Comparison of ENCODE assay signal across 8 cellular contexts in the genomic region with DNA sequence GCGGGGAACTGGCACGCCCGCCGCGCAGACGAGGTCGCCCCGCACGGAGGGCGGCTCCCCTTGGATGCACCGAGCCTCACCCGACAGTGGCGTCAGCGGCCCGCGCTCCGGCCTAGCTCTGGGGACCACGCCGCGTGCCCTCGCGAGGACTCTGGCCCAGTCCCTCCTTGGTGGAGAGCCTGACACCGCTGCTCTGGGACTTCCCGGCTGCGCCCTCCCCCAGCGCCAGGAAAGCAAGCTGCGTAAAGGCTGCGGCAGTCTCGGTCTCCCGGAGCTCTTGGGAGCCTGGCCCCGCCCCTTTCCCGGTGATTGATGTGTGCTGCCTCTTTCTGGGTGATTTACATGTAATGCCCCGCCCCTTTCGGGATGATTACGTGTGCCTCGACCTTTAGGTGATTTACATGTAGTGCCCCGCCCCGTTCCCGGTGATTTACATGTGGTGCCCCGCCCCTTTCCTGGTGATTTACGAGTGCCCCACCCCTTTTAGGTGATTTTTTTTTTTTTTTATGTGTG. TPM values are rescaled to one million over a fixed set of nuclear protein-coding genes. Genes with fewer than 3 reads are reported as not detected.
DNase-seq lines count a peak whose midpoint lies in the region; ATAC-seq and TF ChIP-seq lines count a peak whose summit lies in the region.

A gene (minus strand): TSS at position 248 of the 513 bp plus-strand sequence. CDS start 252 bp downstream, outside the sequence.

- ATAC-seq in HG03378 (IDR thresholded peaks at IDR 0.05; ENCODE audit: unreplicated experiment) (peak; percentile 53), left lobe of liver (peak; percentile 74)

- TF ChIP-seq POLR2A in GM19193 (IDR thresholded peaks at IDR 0.05; ENCODE audit: extremely low read depth, insufficient read depth, insufficient read length), result peak; percentile 78

- DNase-seq in AG20443 (ENCODE audit: low spot score), result peak; percentile 91
- peak; percentile 11 for DNase-seq in NCI-H524 treated with DMSO at 0.1 percent for 48 hours (lab: John Stamatoyannopoulos, UW)
- DNase-seq in activated CD4-positive, alpha-beta T cell treated with anti-CD3 and anti-CD28 coated beads, Interleukin-2, amount 50 U/mL, for 1 hour, result peak; percentile 91
- DNase-seq in dedifferentiated amniotic fluid mesenchymal stem cell (ENCODE audit: extremely low spot score), result peak; percentile 98
- DNase-seq in left lobe of liver (ENCODE audit: low spot score), result peak; percentile 98
- DNase-seq in stimulated activated CD4-positive, alpha-beta T cell treated with anti-CD3 and anti-CD28 coated beads, Interleukin-2, amount 100 ng/mL, for 24 hours, result peak; percentile 97 to 98

RNA-seq across cellular contexts. Expression of the gene that starts here (rescaled TPM):
- total RNA-seq in left lobe of liver, result 2.2 TPM

Comparison
In these comparisons a context has a peak if more than half of its experiments do, and no peak if none do; other contexts are left out.
1. Peak in every context shown above with its lines: DNase-seq and ATAC-seq.
2. DNase-seq: peak in every context shown above with its lines; median percentile 98 in dedifferentiated amniotic fluid mesenchymal stem cell; 98 in left lobe of liver; 98 in stimulated activated CD4-positive, alpha-beta T cell treated with anti-CD3 and anti-CD28 coated beads, Interleukin-2, amount 100 ng/mL, for 24 hours; 91 in AG20443; 91 in activated CD4-positive, alpha-beta T cell treated with anti-CD3 and anti-CD28 coated beads, Interleukin-2, amount 50 U/mL, for 1 hour; 11 in NCI-H524 treated with DMSO at 0.1 percent for 48 hours.